23 cellular contexts compared by ENCODE assay signal in the genomic region with DNA sequence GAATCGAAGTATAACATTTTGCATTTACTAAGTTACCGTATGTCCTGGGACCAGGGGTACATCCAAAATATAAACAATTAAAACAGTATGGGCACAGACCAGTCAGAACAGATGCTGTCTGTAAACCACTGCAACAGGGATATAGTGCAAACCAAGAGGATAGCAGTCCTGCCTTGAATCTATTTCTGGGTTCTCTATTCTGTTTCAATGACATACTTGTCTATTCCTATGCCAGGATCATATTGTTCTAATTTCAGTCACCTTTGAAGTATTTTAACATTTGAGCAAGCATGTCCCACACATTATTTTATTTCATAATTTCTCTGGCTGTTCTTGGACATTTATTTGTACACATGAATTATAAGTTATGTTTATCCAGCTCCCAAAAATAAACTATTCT.
"Had no signal": no experiment of that assay in that cellular context is flagged by ENCODE, and none has a peak within 500 bp of the region (broad histone marks: within the 10 kb centered on the region; RNA-seq: fewer than 3 reads in every experiment).

No MANE protein-coding gene starts in this region.

- H3K27me3 Mint-ChIP-seq: activated CD8-positive, alpha-beta T cell treated with anti-CD3 and anti-CD28 coated beads for 36 hours; activated T-helper 17 cell treated with anti-CD3 and anti-CD28 coated beads, Interleukin-2, amount 50 U/mL, for 72 hours; stimulated activated naive CD8-positive, alpha-beta T cell treated with anti-CD3 and anti-CD28 coated beads, Interleukin-15, Interleukin-2, amounts not matched to agents 100 ng/mL and 50 ng/mL, for 24 hours had no signal

- ATAC-seq: activated CD8-positive, alpha-beta T cell treated with anti-CD3 and anti-CD28 coated beads for 36 hours; activated naive CD4-positive, alpha-beta T cell treated with anti-CD3 and anti-CD28 coated beads, Interleukin-2, amount 50 U/mL, for 72 hours; activated T-cell treated with anti-CD3 and anti-CD28 coated beads, Interleukin-2, amount 50 U/mL, for 4 hours; activated T-helper 17 cell treated with anti-CD3 and anti-CD28 coated beads, Interleukin-2, amount 50 U/mL, for 72 hours; natural killer cell; right lobe of liver; stimulated activated effector memory CD8-positive, alpha-beta T cell treated with anti-CD3 and anti-CD28 coated beads, Interleukin-12 subunit alpha, Interleukin-12 subunit beta, amount 100 ng/mL, for 72 hours had no signal

- H3K4me3 Mint-ChIP-seq: activated B cell treated with CpG ODN at 0.5 μM for 24 hours; activated CD8-positive, alpha-beta T cell treated with anti-CD3 and anti-CD28 coated beads for 36 hours; activated T-cell treated with anti-CD3 and anti-CD28 coated beads, Interleukin-2, amount 50 U/mL, for 4 hours; activated T-helper 17 cell treated with anti-CD3 and anti-CD28 coated beads, Interleukin-2, amount 50 U/mL, for 72 hours; natural killer cell; stimulated activated effector memory CD8-positive, alpha-beta T cell treated with anti-CD3 and anti-CD28 coated beads, Interleukin-12 subunit alpha, Interleukin-12 subunit beta, amount 100 ng/mL, for 72 hours; stimulated activated naive CD8-positive, alpha-beta T cell treated with anti-CD3 and anti-CD28 coated beads, Interleukin-15, Interleukin-2, amounts not matched to agents 100 ng/mL and 50 ng/mL, for 24 hours; T-cell had no signal

- H3K9me3 Mint-ChIP-seq: activated B cell treated with CpG ODN at 0.5 μM for 24 hours; activated CD8-positive, alpha-beta T cell treated with anti-CD3 and anti-CD28 coated beads for 36 hours; activated naive CD4-positive, alpha-beta T cell treated with anti-CD3 and anti-CD28 coated beads, Interleukin-2, amount 50 U/mL, for 72 hours; activated T-cell treated with anti-CD3 and anti-CD28 coated beads, Interleukin-2, amount 50 U/mL, for 4 hours; activated T-helper 17 cell treated with anti-CD3 and anti-CD28 coated beads, Interleukin-2, amount 50 U/mL, for 72 hours; natural killer cell; stimulated activated effector memory CD8-positive, alpha-beta T cell treated with anti-CD3 and anti-CD28 coated beads, Interleukin-12 subunit alpha, Interleukin-12 subunit beta, amount 100 ng/mL, for 72 hours; stimulated activated naive CD8-positive, alpha-beta T cell treated with anti-CD3 and anti-CD28 coated beads, Interleukin-15, Interleukin-2, amounts not matched to agents 100 ng/mL and 50 ng/mL, for 24 hours; T-cell had no signal

- H3K4me3 ChIP-seq: colonic mucosa, right lobe of liver, skin epidermis, thoracic aorta, uterus had no signal

- H3K36me3 Mint-ChIP-seq: activated naive CD4-positive, alpha-beta T cell treated with anti-CD3 and anti-CD28 coated beads, Interleukin-2, amount 50 U/mL, for 72 hours; natural killer cell; stimulated activated effector memory CD8-positive, alpha-beta T cell treated with anti-CD3 and anti-CD28 coated beads, Interleukin-12 subunit alpha, Interleukin-12 subunit beta, amount 100 ng/mL, for 72 hours; T-cell had no signal

- H3K4me1 ChIP-seq: right lobe of liver had no signal

- H3K9me3 ChIP-seq: colonic mucosa, right lobe of liver, thoracic aorta, uterus had no signal

- H3K27ac ChIP-seq: colonic mucosa, foreskin keratinocyte, right lobe of liver, skin epidermis, thoracic aorta, uterus had no signal

- H3K27ac Mint-ChIP-seq: activated B cell treated with CpG ODN at 0.5 μM for 24 hours; activated CD8-positive, alpha-beta T cell treated with anti-CD3 and anti-CD28 coated beads for 36 hours; activated naive CD4-positive, alpha-beta T cell treated with anti-CD3 and anti-CD28 coated beads, Interleukin-2, amount 50 U/mL, for 72 hours; activated T-helper 17 cell treated with anti-CD3 and anti-CD28 coated beads, Interleukin-2, amount 50 U/mL, for 72 hours; natural killer cell; stimulated activated effector memory CD8-positive, alpha-beta T cell treated with anti-CD3 and anti-CD28 coated beads, Interleukin-12 subunit alpha, Interleukin-12 subunit beta, amount 100 ng/mL, for 72 hours; stimulated activated naive CD8-positive, alpha-beta T cell treated with anti-CD3 and anti-CD28 coated beads, Interleukin-15, Interleukin-2, amounts not matched to agents 100 ng/mL and 50 ng/mL, for 24 hours; T-cell had no signal

- H3K4me1 Mint-ChIP-seq: activated B cell treated with CpG ODN at 0.5 μM for 24 hours; activated T-helper 17 cell treated with anti-CD3 and anti-CD28 coated beads, Interleukin-2, amount 50 U/mL, for 72 hours; natural killer cell had no signal

- DNase-seq: activated B cell treated with CpG ODN at 0.5 μM for 24 hours; activated CD4-positive, alpha-beta T cell treated with anti-CD3 and anti-CD28 coated beads, Interleukin-2, amount 50 U/mL, for 1 hour; activated CD8-positive, alpha-beta T cell treated with anti-CD3 and anti-CD28 coated beads for 36 hours; activated T-cell treated with anti-CD3 and anti-CD28 coated beads, Interleukin-2, amount 50 U/mL, for 4 hours; anterior cingulate cortex; cerebellar nuclear complex; colonic mucosa; effector CD8-positive, alpha-beta T cell; erythroblast; foreskin keratinocyte; mammary epithelial cell; natural killer cell; right lobe of liver; stimulated activated CD4-positive, alpha-beta T cell treated with anti-CD3 and anti-CD28 coated beads, Interleukin-12 subunit alpha, Interleukin-12 subunit beta, amount 100 ng/mL, for 4 hours; stimulated activated CD4-positive, alpha-beta T cell treated with anti-CD3 and anti-CD28 coated beads, Interleukin-4, amount 100 ng/mL, for 24 hours; T-cell; uterus had no signal

- H3K27me3 ChIP-seq: colonic mucosa, foreskin keratinocyte, right lobe of liver, uterus had no signal

- H3K36me3 ChIP-seq: colonic mucosa, right lobe of liver, thoracic aorta, uterus had no signal
